In the genomic region with DNA sequence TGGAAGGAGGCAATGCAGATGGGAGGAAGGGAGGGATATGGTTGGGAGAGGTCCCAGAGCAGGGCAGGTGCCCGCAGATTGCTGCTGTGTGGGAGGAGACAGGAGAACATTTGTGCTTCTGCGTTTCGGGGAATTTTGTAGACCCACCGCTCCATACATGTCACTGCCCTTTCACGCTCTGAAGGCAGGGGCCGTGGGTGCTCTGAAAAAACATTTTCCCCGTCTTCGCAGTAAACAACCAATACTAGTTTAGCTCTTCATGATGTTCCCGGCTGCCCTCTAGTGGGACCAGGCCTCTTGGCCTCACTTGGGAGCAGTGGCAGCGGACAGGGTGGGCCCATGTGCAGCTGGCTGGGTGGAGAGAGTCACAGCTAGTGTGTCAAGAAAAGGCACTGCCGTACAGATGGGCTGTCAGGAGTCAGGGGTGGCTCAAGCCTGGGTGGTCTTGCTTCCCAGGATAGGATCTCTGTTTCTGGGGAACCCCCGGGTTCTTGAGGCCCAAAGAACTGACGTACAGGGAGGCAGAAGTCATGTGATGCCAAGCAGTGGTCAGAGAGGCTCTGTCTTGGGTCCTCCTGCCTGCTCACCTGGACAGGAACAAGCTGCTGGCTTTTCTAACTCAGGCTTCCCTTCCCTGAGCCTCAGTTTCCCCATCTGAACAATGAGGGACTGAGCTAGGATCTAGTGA, we compare ENCODE assay signal across 8 cellular contexts. TPM values are rescaled to one million over a fixed set of nuclear protein-coding genes. Genes with fewer than 3 reads are reported as not detected.
DNase-seq lines count a peak whose midpoint lies in the region; ATAC-seq and TF ChIP-seq lines count a peak whose summit lies in the region.

No MANE protein-coding gene starts in this region.

- peaks cover 48% of the 10 kb centered on the region for H3K4me1 Mint-ChIP-seq in activated T-cell treated with anti-CD3 and anti-CD28 coated beads, Interleukin-2, amount 50 U/mL, for 4 hours (ENCODE audit: low read depth)
- H3K4me1 Mint-ChIP-seq in nephron progenitor cell: peaks cover 18% of the 10 kb centered on the region

- no peak overlapping the region for H3K27ac Mint-ChIP-seq in nephron progenitor cell

- no peak overlapping the region for H3K4me3 Mint-ChIP-seq in activated T-cell treated with anti-CD3 and anti-CD28 coated beads, Interleukin-2, amount 50 U/mL, for 4 hours
- H3K4me3 Mint-ChIP-seq in nephron progenitor cell: peak overlapping the region; percentile 15

- no peaks in the 10 kb centered on the region for H3K9me3 Mint-ChIP-seq in activated T-cell treated with anti-CD3 and anti-CD28 coated beads, Interleukin-2, amount 50 U/mL, for 4 hours
- H3K9me3 Mint-ChIP-seq in nephron progenitor cell: peaks cover 9% of the 10 kb centered on the region

- ATAC-seq in activated T-cell treated with anti-CD3 and anti-CD28 coated beads, Interleukin-2, amount 50 U/mL, for 4 hours: no peak
- ATAC-seq in GM18861 (IDR thresholded peaks at IDR 0.05; ENCODE audit: unreplicated experiment): no peak

- H3K4me3 ChIP-seq in fibroblast of the aortic adventitia (ENCODE audit: low read depth, low read length): no peak overlapping the region

- peaks cover 25% of the 10 kb centered on the region for H3K36me3 Mint-ChIP-seq in activated T-cell treated with anti-CD3 and anti-CD28 coated beads, Interleukin-2, amount 50 U/mL, for 4 hours (ENCODE audit: insufficient read depth)
- no peaks in the 10 kb centered on the region for H3K36me3 Mint-ChIP-seq in nephron progenitor cell (ENCODE audit: low read depth)

- no peaks in the 10 kb centered on the region for H3K27me3 Mint-ChIP-seq in activated T-cell treated with anti-CD3 and anti-CD28 coated beads, Interleukin-2, amount 50 U/mL, for 4 hours (ENCODE audit: low read depth)
- peaks cover 10% of the 10 kb centered on the region for H3K27me3 Mint-ChIP-seq in nephron progenitor cell (ENCODE audit: low read depth, poor library complexity)

- peak; percentile 77 for TF ChIP-seq CTCF in fibroblast of the aortic adventitia (IDR thresholded peaks at IDR 0.05; ENCODE audit: insufficient read depth, low read length)
- TF ChIP-seq CTCF in nephron progenitor cell (IDR thresholded peaks at IDR 0.05): peak; percentile 46

- DNase-seq in EH (ENCODE audit: low read depth) (peak; percentile 56), HuH-7.5 (ENCODE audit: low spot score) (peak; percentile 76), fibroblast of the aortic adventitia (ENCODE audit: low read depth) (peak; percentile 63), nephron progenitor cell (peak; percentile 69), NCI-H128 (lab: John Stamatoyannopoulos, UW; ENCODE audit: unreplicated experiment) (no peak), DMS79 (lab: John Stamatoyannopoulos, UW) (no peak)
- peak; percentile 27 for DNase-seq in activated T-cell treated with anti-CD3 and anti-CD28 coated beads, Interleukin-2, amount 50 U/mL, for 4 hours

RNA-seq across cellular contexts. Expression of a gene that starts 46.5 kb away (rescaled TPM):
- 1 to 10 TPM; 2.4 to 4.0 (median 2.9) TPM for total RNA-seq in activated T-cell treated with anti-CD3 and anti-CD28 coated beads, Interleukin-2, amount 50 U/mL, for 4 hours
- total RNA-seq in fibroblast of the aortic adventitia (ENCODE audit: low replicate concordance): 5.6 and 20.3 TPM in 2 replicates

RNA-seq across cellular contexts. Expression of a gene that starts 56.5 kb away (rescaled TPM):
- total RNA-seq in activated T-cell treated with anti-CD3 and anti-CD28 coated beads, Interleukin-2, amount 50 U/mL, for 4 hours: 100 to 1,000 TPM; 143 to 180 (median 158) TPM
- 13.0 and 31.0 TPM in 2 replicates for total RNA-seq in fibroblast of the aortic adventitia (ENCODE audit: low replicate concordance)

Comparison
In these comparisons a context has a peak if more than half of its experiments do, and no peak if none do; other contexts are left out.
1. DNase-seq: peak in EH (single experiment), HuH-7.5 (single experiment), activated T-cell treated with anti-CD3 and anti-CD28 coated beads, Interleukin-2, amount 50 U/mL, for 4 hours (single experiment), fibroblast of the aortic adventitia (single experiment) and nephron progenitor cell (single experiment); none in NCI-H128 (single experiment) and DMS79 (single experiment).